Comparison of ENCODE assay signal across 2 cellular contexts in the genomic region with DNA sequence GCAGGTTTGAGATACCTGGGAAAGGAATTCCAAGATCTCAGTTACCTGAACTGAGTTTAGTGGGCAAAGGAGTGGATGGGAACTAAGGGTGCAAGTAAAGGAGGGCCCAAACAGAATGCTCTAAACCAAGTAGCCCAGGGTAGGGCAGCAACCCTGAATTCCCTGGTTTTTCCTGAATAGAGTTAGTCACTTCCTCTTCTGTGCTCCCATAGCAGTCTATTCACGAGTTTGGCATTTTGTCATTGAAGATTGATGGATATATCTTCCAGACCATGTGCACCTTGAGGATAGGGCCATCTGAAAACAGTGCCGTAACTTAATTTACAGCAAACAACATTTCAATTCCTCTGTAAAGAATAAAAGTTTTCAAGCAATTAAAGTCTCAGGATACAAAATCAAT.
TF ChIP-seq lines count a peak whose summit lies in the region.

No MANE protein-coding gene starts in this region.

TF ChIP-seq in IMR-90, 13 proteins besides CTCF, POLR2A, EP300 and RAD21:
- TF ChIP-seq, protein P1, sequence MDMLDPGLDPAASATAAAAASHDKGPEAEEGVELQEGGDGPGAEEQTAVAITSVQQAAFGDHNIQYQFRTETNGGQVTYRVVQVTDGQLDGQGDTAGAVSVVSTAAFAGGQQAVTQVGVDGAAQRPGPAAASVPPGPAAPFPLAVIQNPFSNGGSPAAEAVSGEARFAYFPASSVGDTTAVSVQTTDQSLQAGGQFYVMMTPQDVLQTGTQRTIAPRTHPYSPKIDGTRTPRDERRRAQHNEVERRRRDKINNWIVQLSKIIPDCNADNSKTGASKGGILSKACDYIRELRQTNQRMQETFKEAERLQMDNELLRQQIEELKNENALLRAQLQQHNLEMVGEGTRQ (IDR thresholded peaks at IDR 0.05; ENCODE audit: low read depth, low read length), result no peak
- TF ChIP-seq, protein P2, sequence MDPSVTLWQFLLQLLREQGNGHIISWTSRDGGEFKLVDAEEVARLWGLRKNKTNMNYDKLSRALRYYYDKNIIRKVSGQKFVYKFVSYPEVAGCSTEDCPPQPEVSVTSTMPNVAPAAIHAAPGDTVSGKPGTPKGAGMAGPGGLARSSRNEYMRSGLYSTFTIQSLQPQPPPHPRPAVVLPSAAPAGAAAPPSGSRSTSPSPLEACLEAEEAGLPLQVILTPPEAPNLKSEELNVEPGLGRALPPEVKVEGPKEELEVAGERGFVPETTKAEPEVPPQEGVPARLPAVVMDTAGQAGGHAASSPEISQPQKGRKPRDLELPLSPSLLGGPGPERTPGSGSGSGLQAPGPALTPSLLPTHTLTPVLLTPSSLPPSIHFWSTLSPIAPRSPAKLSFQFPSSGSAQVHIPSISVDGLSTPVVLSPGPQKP (IDR thresholded peaks at IDR 0.05; ENCODE audit: borderline replicate concordance, low read depth, low read length), result no peak
- TF ChIP-seq RCOR1 (IDR thresholded peaks at IDR 0.05; ENCODE audit: insufficient replicate concordance, low read length), result no peak
- TF ChIP-seq NFE2L2 (IDR thresholded peaks at IDR 0.05; ENCODE audit: low read depth, low read length), result no peak
- no peak for TF ChIP-seq FOS (IDR thresholded peaks at IDR 0.05; ENCODE audit: low read depth, low read length)
- no peak for TF ChIP-seq MAZ (IDR thresholded peaks at IDR 0.05; ENCODE audit: borderline replicate concordance, low read depth, low read length)
- TF ChIP-seq RFX5 (IDR thresholded peaks at IDR 0.05; ENCODE audit: low read depth, low read length), result no peak
- TF ChIP-seq SMC3 (IDR thresholded peaks at IDR 0.05; ENCODE audit: low read depth, low read length), result no peak
- no peak for TF ChIP-seq CEBPB (IDR thresholded peaks at IDR 0.05; ENCODE audit: low read depth, low read length)
- TF ChIP-seq MAFK (IDR thresholded peaks at IDR 0.05; ENCODE audit: low read depth, low read length), result no peak
- no peak for TF ChIP-seq BHLHE40 (IDR thresholded peaks at IDR 0.05; ENCODE audit: low read depth, low read length)
- TF ChIP-seq CHD1 (IDR thresholded peaks at IDR 0.05; ENCODE audit: low read depth, low read length), result no peak
- no peak for TF ChIP-seq MXI1 (IDR thresholded peaks at IDR 0.05; ENCODE audit: borderline replicate concordance, low read depth, low read length)

TF ChIP-seq in SK-N-SH, 30 proteins besides CTCF, POLR2A, EP300 and RAD21:
- TF ChIP-seq, protein P3, sequence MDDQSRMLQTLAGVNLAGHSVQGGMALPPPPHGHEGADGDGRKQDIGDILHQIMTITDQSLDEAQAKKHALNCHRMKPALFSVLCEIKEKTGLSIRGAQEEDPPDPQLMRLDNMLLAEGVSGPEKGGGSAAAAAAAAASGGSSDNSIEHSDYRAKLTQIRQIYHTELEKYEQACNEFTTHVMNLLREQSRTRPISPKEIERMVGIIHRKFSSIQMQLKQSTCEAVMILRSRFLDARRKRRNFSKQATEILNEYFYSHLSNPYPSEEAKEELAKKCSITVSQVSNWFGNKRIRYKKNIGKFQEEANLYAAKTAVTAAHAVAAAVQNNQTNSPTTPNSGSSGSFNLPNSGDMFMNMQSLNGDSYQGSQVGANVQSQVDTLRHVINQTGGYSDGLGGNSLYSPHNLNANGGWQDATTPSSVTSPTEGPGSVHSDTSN (IDR thresholded peaks at IDR 0.05), result peak; percentile 75
- TF ChIP-seq FOSL2 (IDR thresholded peaks at IDR 0.05; ENCODE audit: borderline replicate concordance, low read depth) (peak; percentile 12; the same call in 1 of the 2 replicates), GATA2 (CRISPR knock-in tag; IDR thresholded peaks at IDR 0.05) (no peak), NRF1 (IDR thresholded peaks at IDR 0.05; ENCODE audit: low read depth, low read length) (no peak), TCF12 (IDR thresholded peaks at IDR 0.05) (0 out of 2 replicates have a peak, but pooled peaks have one; percentile 29), JUND (IDR thresholded peaks at IDR 0.05) (no peak)
- TF ChIP-seq, protein P4, sequence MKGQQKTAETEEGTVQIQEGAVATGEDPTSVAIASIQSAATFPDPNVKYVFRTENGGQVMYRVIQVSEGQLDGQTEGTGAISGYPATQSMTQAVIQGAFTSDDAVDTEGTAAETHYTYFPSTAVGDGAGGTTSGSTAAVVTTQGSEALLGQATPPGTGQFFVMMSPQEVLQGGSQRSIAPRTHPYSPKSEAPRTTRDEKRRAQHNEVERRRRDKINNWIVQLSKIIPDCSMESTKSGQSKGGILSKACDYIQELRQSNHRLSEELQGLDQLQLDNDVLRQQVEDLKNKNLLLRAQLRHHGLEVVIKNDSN (IDR thresholded peaks at IDR 0.05; ENCODE audit: borderline replicate concordance, low read depth), result no peak
